In genomic region chr19:29420482-29421185, GRCh38 we compare ENCODE assay signal across 25 cellular contexts.
"Had no signal": no experiment of that assay in that cellular context is flagged by ENCODE, and none has a peak within 500 bp of the region (broad histone marks: within the 10 kb centered on the region; RNA-seq: fewer than 3 reads in every experiment).

No MANE protein-coding gene starts in this region.

- H3K27ac ChIP-seq: ascending aorta, breast epithelium, coronary artery, dorsolateral prefrontal cortex, heart left ventricle had no signal

- H3K9me3 ChIP-seq: ascending aorta, heart left ventricle had no signal

- FAIRE-seq: frontal cortex had no signal

- H3K36me3 ChIP-seq: ascending aorta, breast epithelium, heart left ventricle had no signal

- H3K4me3 ChIP-seq: ascending aorta, breast epithelium, coronary artery, dorsolateral prefrontal cortex, heart left ventricle had no signal

- ATAC-seq: activated CD4-positive, alpha-beta T cell treated with anti-CD3 and anti-CD28 coated beads for 36 hours; activated CD8-positive, alpha-beta memory T cell treated with anti-CD3 and anti-CD28 coated beads, Interleukin-2, amount 10 ng/mL, durations not matched to agents 7 days and 5 days; activated CD8-positive, alpha-beta T cell treated with anti-CD3 and anti-CD28 coated beads, Interleukin-2, amount 10 ng/mL, durations not matched to agents 7 days and 5 days; activated naive CD4-positive, alpha-beta T cell treated with anti-CD3 and anti-CD28 coated beads, Interleukin-2, amount 50 U/mL, for 72 hours; heart left ventricle had no signal

- H3K27me3 ChIP-seq: ascending aorta, dorsolateral prefrontal cortex had no signal

- H3K4me1 ChIP-seq: ascending aorta, breast epithelium, heart left ventricle had no signal

- DNase-seq: activated CD4-positive, alpha-beta memory T cell treated with anti-CD3 and anti-CD28 coated beads for 36 hours; activated CD4-positive, alpha-beta T cell treated with anti-CD3 and anti-CD28 coated beads for 36 hours; activated CD4-positive, alpha-beta T cell treated with anti-CD3 and anti-CD28 coated beads, Interleukin-2, amount 10 ng/mL, durations not matched to agents 24 days and 14 days; activated CD4-positive, CD25-positive, alpha-beta regulatory T cell; activated CD4-positive, CD25-positive, alpha-beta regulatory T cell treated with anti-CD3 and anti-CD28 coated beads, Interleukin-2, amount 50 U/mL, for 72 hours; activated CD8-positive, alpha-beta memory T cell treated with anti-CD3 and anti-CD28 coated beads, Interleukin-2, amount 10 ng/mL, durations not matched to agents 7 days and 5 days; activated CD8-positive, alpha-beta memory T cell treated with anti-CD3 and anti-CD28 coated beads, Interleukin-2, amount 50 U/mL, for 4 hours; activated CD8-positive, alpha-beta T cell treated with anti-CD3 and anti-CD28 coated beads, Interleukin-2, amount 10 ng/mL, durations not matched to agents 7 days and 5 days; activated gamma-delta T cell; activated naive CD4-positive, alpha-beta T cell; activated naive CD4-positive, alpha-beta T cell treated with anti-CD3 and anti-CD28 coated beads, Interleukin-2, amount 10 ng/mL, durations not matched to agents 7 days and 5 days; activated naive CD8-positive, alpha-beta T cell treated with anti-CD3 and anti-CD28 coated beads, Interleukin-2, amount 10 ng/mL, durations not matched to agents 7 days and 5 days; activated T-cell treated with anti-CD3 and anti-CD28 coated beads, Interleukin-2, amount 50 U/mL, for 1 hour; activated T-cell treated with anti-CD3 and anti-CD28 coated beads, Interleukin-2, amount 50 U/mL, for 48 hours; dorsolateral prefrontal cortex; effector memory CD4-positive, alpha-beta T cell; endodermal cell; foreskin fibroblast; T-helper 2 cell had no signal
